In genomic region chr7:16634292-16634738, GRCh38 we compare ENCODE assay signal across 22 cellular contexts. TPM values are rescaled to one million over a fixed set of nuclear protein-coding genes. Genes with fewer than 3 reads are reported as not detected.
A peak's percentile ranks its signal among the peaks of the same experiment; 100 is the strongest.
DNase-seq lines count a peak whose midpoint lies in the region; ATAC-seq, FAIRE-seq and TF ChIP-seq lines count a peak whose summit lies in the region.
"Had no signal": no experiment of that assay in that cellular context is flagged by ENCODE, and none has a peak within 500 bp of the region (broad histone marks: within the 10 kb centered on the region; RNA-seq: fewer than 3 reads in every experiment).

No MANE protein-coding gene starts in this region.

- no peaks in the 10 kb centered on the region for H3K27me3 ChIP-seq in pancreas
- no peaks in the 10 kb centered on the region for H3K27me3 ChIP-seq in vagina
- H3K27me3 ChIP-seq: BLaER1 treated with 17β-estradiol and CSF1 and Interleukin-3, amounts not matched to agents 10 nM and 100 nM; brain microvascular endothelial cell had no signal

- H3K4me1 ChIP-seq in pancreas (peaks cover 0 to 3% (median 0%) of the 10 kb centered on the region in 3 donors), vagina (peaks cover 34% of the 10 kb centered on the region)
- H3K4me1 ChIP-seq: BLaER1 treated with 17β-estradiol and CSF1 and Interleukin-3, amounts not matched to agents 10 nM and 100 nM had no signal

- H3K4me1 Mint-ChIP-seq in dendritic cell treated with granulocyte-macrophage colony-stimulating factor and Interleukin-4, amounts not matched to agents 40 ng/mL and 50 ng/mL, for 4 days (ENCODE audit: low read depth), result peaks cover 13% of the 10 kb centered on the region
- H3K4me1 Mint-ChIP-seq in activated naive CD8-positive, alpha-beta T cell treated with anti-CD3 and anti-CD28 coated beads for 36 hours, result peaks cover 5% of the 10 kb centered on the region
- H3K4me1 Mint-ChIP-seq in effector memory CD8-positive, alpha-beta T cell (ENCODE audit: low read depth in 2 of 2), result peaks cover 7 to 18% of the 10 kb centered on the region in 2 donors
- H3K4me1 Mint-ChIP-seq: activated CD4-positive, alpha-beta T cell treated with anti-CD3 and anti-CD28 coated beads for 36 hours; activated naive CD4-positive, alpha-beta T cell treated with anti-CD3 and anti-CD28 coated beads, Interleukin-2, amount 10 ng/mL, durations not matched to agents 7 days and 5 days had no signal

- H3K9me3 Mint-ChIP-seq in dendritic cell treated with granulocyte-macrophage colony-stimulating factor and Interleukin-4, amounts not matched to agents 40 ng/mL and 50 ng/mL, for 4 days, result no peaks in the 10 kb centered on the region
- H3K9me3 Mint-ChIP-seq in activated naive CD8-positive, alpha-beta T cell treated with anti-CD3 and anti-CD28 coated beads for 36 hours, result no peaks in the 10 kb centered on the region
- no peaks in the 10 kb centered on the region for H3K9me3 Mint-ChIP-seq in effector memory CD8-positive, alpha-beta T cell
- H3K9me3 Mint-ChIP-seq: activated naive CD4-positive, alpha-beta T cell treated with anti-CD3 and anti-CD28 coated beads, Interleukin-2, amount 10 ng/mL, durations not matched to agents 7 days and 5 days had no signal

- ATAC-seq in left ventricle myocardium superior, result peak; percentile 85
- ATAC-seq in pancreas, result peak in 3 of 4 donors; percentile 18 to 44 (median 41)
- no peak for ATAC-seq in effector memory CD8-positive, alpha-beta T cell (replicated peaks)
- ATAC-seq: activated CD4-positive, alpha-beta T cell treated with anti-CD3 and anti-CD28 coated beads for 36 hours; K562 had no signal

- H3K27ac Mint-ChIP-seq in dendritic cell treated with granulocyte-macrophage colony-stimulating factor and Interleukin-4, amounts not matched to agents 40 ng/mL and 50 ng/mL, for 4 days, result peak overlapping the region; percentile 81
- no peak overlapping the region for H3K27ac Mint-ChIP-seq in activated naive CD8-positive, alpha-beta T cell treated with anti-CD3 and anti-CD28 coated beads for 36 hours
- no peak overlapping the region for H3K27ac Mint-ChIP-seq in effector memory CD8-positive, alpha-beta T cell
- H3K27ac Mint-ChIP-seq: activated CD4-positive, alpha-beta T cell treated with anti-CD3 and anti-CD28 coated beads for 36 hours; activated naive CD4-positive, alpha-beta T cell treated with anti-CD3 and anti-CD28 coated beads, Interleukin-2, amount 10 ng/mL, durations not matched to agents 7 days and 5 days had no signal

- FAIRE-seq in pancreas (lab: Jason Lieb, UNC), result no peak
- FAIRE-seq: K562 had no signal

- no peak for TF ChIP-seq POLR2A in vagina (IDR thresholded peaks at IDR 0.05)

- DNase-seq in left ventricle myocardium superior (no peak), pancreas (no peak), vagina (ENCODE audit: extremely low spot score in 2 of 2) (no peak)
- no peak for DNase-seq in activated T-cell treated with anti-CD3 and anti-CD28 coated beads, Interleukin-2, amount 50 U/mL, for 1 hour
- DNase-seq in activated naive CD8-positive, alpha-beta T cell treated with anti-CD3 and anti-CD28 coated beads for 36 hours, result no peak
- DNase-seq in effector memory CD8-positive, alpha-beta T cell, result no peak
- DNase-seq: activated CD4-positive, alpha-beta T cell treated with anti-CD3 and anti-CD28 coated beads for 36 hours; activated CD8-positive, alpha-beta memory T cell treated with anti-CD3 and anti-CD28 coated beads, Interleukin-2, amount 50 U/mL, for 48 hours; activated naive CD4-positive, alpha-beta T cell treated with anti-CD3 and anti-CD28 coated beads, Interleukin-2, amount 10 ng/mL, durations not matched to agents 7 days and 5 days; brain microvascular endothelial cell; DMS79; foreskin fibroblast; NCI-H1105; NCI-H2227 treated with DMSO at 0.1 percent for 48 hours; occipital lobe; SIG-M5; stimulated activated naive CD4-positive, alpha-beta T cell treated with Interleukin-2 at 50 U/mL for 16 hours; T-helper 9 cell had no signal

- H3K9me3 ChIP-seq in pancreas, result no peaks in the 10 kb centered on the region
- H3K9me3 ChIP-seq in vagina, result no peaks in the 10 kb centered on the region
- H3K9me3 ChIP-seq: BLaER1 treated with 17β-estradiol and CSF1 and Interleukin-3, amounts not matched to agents 10 nM and 100 nM had no signal

- no peaks in the 10 kb centered on the region for H3K27me3 Mint-ChIP-seq in dendritic cell treated with granulocyte-macrophage colony-stimulating factor and Interleukin-4, amounts not matched to agents 40 ng/mL and 50 ng/mL, for 4 days
- H3K27me3 Mint-ChIP-seq in activated naive CD8-positive, alpha-beta T cell treated with anti-CD3 and anti-CD28 coated beads for 36 hours, result no peaks in the 10 kb centered on the region
- H3K27me3 Mint-ChIP-seq in effector memory CD8-positive, alpha-beta T cell, result no peaks in the 10 kb centered on the region
- H3K27me3 Mint-ChIP-seq: activated CD4-positive, alpha-beta T cell treated with anti-CD3 and anti-CD28 coated beads for 36 hours; activated naive CD4-positive, alpha-beta T cell treated with anti-CD3 and anti-CD28 coated beads, Interleukin-2, amount 10 ng/mL, durations not matched to agents 7 days and 5 days had no signal

- H3K4me3 ChIP-seq in pancreas (no peak overlapping the region), vagina (no peak overlapping the region)
- H3K4me3 ChIP-seq: BLaER1 treated with 17β-estradiol and CSF1 and Interleukin-3, amounts not matched to agents 10 nM and 100 nM; K562 had no signal

- intact Hi-C loops in dendritic cell treated with granulocyte-macrophage colony-stimulating factor and Interleukin-4, amounts not matched to agents 40 ng/mL and 50 ng/mL, for 4 days (cut with micrococcal nuclease), result no loop called here
- intact Hi-C loops in left ventricle myocardium superior (cut with micrococcal nuclease) (no loop called here), pancreas (cut with DNase I) (no loop called here), vagina (cut with DNase I) (no loop called here)

- H3K4me3 Mint-ChIP-seq in dendritic cell treated with granulocyte-macrophage colony-stimulating factor and Interleukin-4, amounts not matched to agents 40 ng/mL and 50 ng/mL, for 4 days, result no peak overlapping the region
- H3K4me3 Mint-ChIP-seq in activated naive CD8-positive, alpha-beta T cell treated with anti-CD3 and anti-CD28 coated beads for 36 hours, result no peak overlapping the region
- no peak overlapping the region for H3K4me3 Mint-ChIP-seq in effector memory CD8-positive, alpha-beta T cell
- H3K4me3 Mint-ChIP-seq: activated CD4-positive, alpha-beta T cell treated with anti-CD3 and anti-CD28 coated beads for 36 hours; activated naive CD4-positive, alpha-beta T cell treated with anti-CD3 and anti-CD28 coated beads, Interleukin-2, amount 10 ng/mL, durations not matched to agents 7 days and 5 days had no signal

- H3K36me3 Mint-ChIP-seq in dendritic cell treated with granulocyte-macrophage colony-stimulating factor and Interleukin-4, amounts not matched to agents 40 ng/mL and 50 ng/mL, for 4 days (ENCODE audit: low read depth), result peaks cover 25% of the 10 kb centered on the region
- H3K36me3 Mint-ChIP-seq in activated naive CD8-positive, alpha-beta T cell treated with anti-CD3 and anti-CD28 coated beads for 36 hours, result peaks cover 24% of the 10 kb centered on the region
- peaks cover 17% of the 10 kb centered on the region for H3K36me3 Mint-ChIP-seq in effector memory CD8-positive, alpha-beta T cell (ENCODE audit: insufficient read depth)

- 64 to 66% methylated on average over 4 of the region's 4 CpGs for WGBS in pancreas, 2 donors

- H3K36me3 ChIP-seq in pancreas, result no peaks in the 10 kb centered on the region
- H3K36me3 ChIP-seq in vagina, result no peaks in the 10 kb centered on the region
- H3K36me3 ChIP-seq: brain microvascular endothelial cell had no signal

- TF ChIP-seq CTCF in pancreas (IDR thresholded peaks at IDR 0.05), result no peak
- TF ChIP-seq CTCF in vagina (IDR thresholded peaks at IDR 0.05), result no peak

- H3K27ac ChIP-seq in pancreas, result no peak overlapping the region
- peak overlapping the region; percentile 22 for H3K27ac ChIP-seq in vagina
- H3K27ac ChIP-seq: BLaER1 treated with 17β-estradiol and CSF1 and Interleukin-3, amounts not matched to agents 10 nM and 100 nM; brain microvascular endothelial cell; HL-60 had no signal

RNA-seq across cellular contexts. Expression of gene ANKMY2, which starts 11.2 kb away (rescaled TPM):
- total RNA-seq in left ventricle myocardium superior (24.6 TPM), pancreas (10 to 100 TPM in 1 of 6 donors, 1 to 10 TPM in 5; 6.3 to 11.4 (median 8.2) TPM), vagina (13.8 TPM)
- 1 to 10 TPM; 3.9 to 8.9 TPM for polyA plus RNA-seq in pancreas
- 10 to 100 TPM; 12.1 to 12.5 TPM for total RNA-seq in activated naive CD8-positive, alpha-beta T cell treated with anti-CD3 and anti-CD28 coated beads for 36 hours

RNA-seq across cellular contexts. Expression of gene BZW2, which starts 11.7 kb away (rescaled TPM):
- total RNA-seq in left ventricle myocardium superior, result 377 TPM
- 10 to 100 TPM; 15.3 to 29.9 (median 21.1) TPM for total RNA-seq in pancreas
- polyA plus RNA-seq in pancreas, result 10 to 100 TPM; 10.5 to 12.9 TPM
- total RNA-seq in vagina, result 61.4 TPM
- 100 to 1,000 TPM; 158 to 162 TPM for total RNA-seq in activated naive CD8-positive, alpha-beta T cell treated with anti-CD3 and anti-CD28 coated beads for 36 hours
